In the genomic region with DNA sequence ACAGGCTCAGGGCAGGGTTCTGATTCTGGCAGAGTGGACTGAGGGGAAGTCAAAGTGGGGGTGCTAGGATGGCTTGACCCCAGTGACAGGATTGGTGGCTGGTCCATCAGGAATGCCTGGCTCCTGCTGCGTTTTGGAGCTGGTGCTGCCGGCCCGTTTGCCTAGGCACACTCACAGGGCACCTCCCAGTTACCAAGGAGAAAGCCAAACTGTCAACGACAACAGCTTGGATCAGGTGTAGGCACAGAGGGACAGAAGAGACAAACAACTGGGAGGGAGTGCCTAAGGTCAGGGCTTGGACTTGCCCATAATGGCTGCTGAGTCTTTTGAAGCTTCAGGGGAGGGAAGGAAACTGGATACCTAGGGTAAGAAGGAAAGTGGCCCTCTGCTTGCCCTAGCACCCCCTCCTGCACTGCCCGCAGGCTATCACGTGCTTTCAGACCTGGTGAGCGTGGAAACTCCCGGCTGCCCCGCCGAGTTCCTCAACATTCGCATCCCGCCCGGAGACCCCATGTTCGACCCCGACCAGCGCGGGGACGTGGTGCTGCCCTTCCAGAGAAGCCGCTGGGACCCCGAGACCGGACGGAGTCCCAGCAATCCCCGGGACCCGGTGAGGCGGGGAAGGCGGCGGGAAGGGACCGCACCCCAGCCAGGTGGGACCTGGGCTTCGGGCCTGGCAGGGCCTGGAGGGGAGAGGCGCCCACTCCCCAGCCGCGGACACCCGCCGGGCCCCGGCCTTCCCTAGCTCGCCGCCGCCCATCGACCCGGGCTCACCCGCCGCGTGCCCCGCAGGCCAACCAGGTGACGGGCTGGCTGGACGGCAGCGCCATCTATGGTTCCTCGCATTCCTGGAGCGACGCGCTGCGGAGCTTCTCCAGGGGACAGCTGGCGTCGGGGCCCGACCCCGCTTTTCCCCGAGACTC, we compare ENCODE assay signal across 8 cellular contexts. TPM values are rescaled to one million over a fixed set of nuclear protein-coding genes. Genes with fewer than 3 reads are reported as not detected.
DNase-seq lines count a peak whose midpoint lies in the region; ATAC-seq lines count a peak whose summit lies in the region.

No MANE protein-coding gene starts in this region.

- H3K4me1 Mint-ChIP-seq in T-helper 2 cell treated with Interferon-gamma antibody and Interleukin-4, amounts not matched to agents 5 μg/mL and 100 μg/mL, for 36 hours (ENCODE audit: low read depth), result peaks cover 2% of the 10 kb centered on the region
- peaks cover 4% of the 10 kb centered on the region for H3K4me1 Mint-ChIP-seq in activated T-helper 2 cell treated with anti-CD3 and anti-CD28 coated beads, Interferon-gamma antibody, Interleukin-2, Interleukin-4, amounts not matched to agents 10 μg/mL and 5 μg/mL and 100 μg/mL, durations not matched to agents 14 hours and 24 hours and 36 hours (ENCODE audit: low read depth)
- peaks cover 6% of the 10 kb centered on the region in 2 donors for H3K4me1 Mint-ChIP-seq in stimulated activated naive B cell treated with anti-CD40 and anti-IgM and Interleukin-4, amounts not matched to agents 10 μg/mL and 1 μg/mL and 100 μg/mL, for 72 hours

- DNase-seq in T-helper 2 cell treated with Interferon-gamma antibody and Interleukin-4, amounts not matched to agents 5 μg/mL and 100 μg/mL, for 36 hours (ENCODE audit: low spot score), result no peak
- no peak for DNase-seq in T-helper 2 cell
- no peak for DNase-seq in activated T-helper 2 cell treated with anti-CD3 and anti-CD28 coated beads, Interferon-gamma antibody, Interleukin-2, Interleukin-4, amounts not matched to agents 10 μg/mL and 5 μg/mL and 100 μg/mL, durations not matched to agents 14 hours and 24 hours and 36 hours (ENCODE audit: low spot score)
- DNase-seq in iPS-NIHi7 (ENCODE audit: extremely low spot score), result peak; percentile 43
- DNase-seq in stimulated activated naive B cell treated with anti-CD40 and anti-IgM and Interleukin-4, amounts not matched to agents 10 μg/mL and 1 μg/mL and 100 μg/mL, for 72 hours, result no peak

- H3K36me3 Mint-ChIP-seq in T-helper 2 cell treated with Interferon-gamma antibody and Interleukin-4, amounts not matched to agents 5 μg/mL and 100 μg/mL, for 36 hours (ENCODE audit: low read depth), result no peaks in the 10 kb centered on the region
- no peaks in the 10 kb centered on the region for H3K36me3 Mint-ChIP-seq in activated T-helper 2 cell treated with anti-CD3 and anti-CD28 coated beads, Interferon-gamma antibody, Interleukin-2, Interleukin-4, amounts not matched to agents 10 μg/mL and 5 μg/mL and 100 μg/mL, durations not matched to agents 14 hours and 24 hours and 36 hours (ENCODE audit: low read depth)
- H3K36me3 Mint-ChIP-seq in stimulated activated naive B cell treated with anti-CD40 and anti-IgM and Interleukin-4, amounts not matched to agents 10 μg/mL and 1 μg/mL and 100 μg/mL, for 72 hours, result no peaks in the 10 kb centered on the region

- intact Hi-C loops in activated T-helper 2 cell treated with anti-CD3 and anti-CD28 coated beads, Interferon-gamma antibody, Interleukin-2, Interleukin-4, amounts not matched to agents 10 μg/mL and 5 μg/mL and 100 μg/mL, durations not matched to agents 14 hours and 24 hours and 36 hours (cut with micrococcal nuclease), result no loop called here

- no peaks in the 10 kb centered on the region for H3K9me3 Mint-ChIP-seq in T-helper 2 cell treated with Interferon-gamma antibody and Interleukin-4, amounts not matched to agents 5 μg/mL and 100 μg/mL, for 36 hours
- no peaks in the 10 kb centered on the region for H3K9me3 Mint-ChIP-seq in activated T-helper 2 cell treated with anti-CD3 and anti-CD28 coated beads, Interferon-gamma antibody, Interleukin-2, Interleukin-4, amounts not matched to agents 10 μg/mL and 5 μg/mL and 100 μg/mL, durations not matched to agents 14 hours and 24 hours and 36 hours
- no peaks in the 10 kb centered on the region for H3K9me3 Mint-ChIP-seq in stimulated activated naive B cell treated with anti-CD40 and anti-IgM and Interleukin-4, amounts not matched to agents 10 μg/mL and 1 μg/mL and 100 μg/mL, for 72 hours

- no peak overlapping the region for H3K27ac Mint-ChIP-seq in T-helper 2 cell treated with Interferon-gamma antibody and Interleukin-4, amounts not matched to agents 5 μg/mL and 100 μg/mL, for 36 hours
- H3K27ac Mint-ChIP-seq in activated T-helper 2 cell treated with anti-CD3 and anti-CD28 coated beads, Interferon-gamma antibody, Interleukin-2, Interleukin-4, amounts not matched to agents 10 μg/mL and 5 μg/mL and 100 μg/mL, durations not matched to agents 14 hours and 24 hours and 36 hours, result no peak overlapping the region
- H3K27ac Mint-ChIP-seq in stimulated activated naive B cell treated with anti-CD40 and anti-IgM and Interleukin-4, amounts not matched to agents 10 μg/mL and 1 μg/mL and 100 μg/mL, for 72 hours, result no peak overlapping the region

- H3K4me3 Mint-ChIP-seq in T-helper 2 cell treated with Interferon-gamma antibody and Interleukin-4, amounts not matched to agents 5 μg/mL and 100 μg/mL, for 36 hours, result peak overlapping the region; percentile 50
- H3K4me3 Mint-ChIP-seq in activated T-helper 2 cell treated with anti-CD3 and anti-CD28 coated beads, Interferon-gamma antibody, Interleukin-2, Interleukin-4, amounts not matched to agents 10 μg/mL and 5 μg/mL and 100 μg/mL, durations not matched to agents 14 hours and 24 hours and 36 hours (ENCODE audit: low read depth), result peak overlapping the region; percentile 31
- peak overlapping the region; percentile 64 for H3K4me3 Mint-ChIP-seq in stimulated activated naive B cell treated with anti-CD40 and anti-IgM and Interleukin-4, amounts not matched to agents 10 μg/mL and 1 μg/mL and 100 μg/mL, for 72 hours

- peak; percentile 44 to 53 for ATAC-seq in stimulated activated naive B cell treated with anti-CD40 and anti-IgM and Interleukin-4, amounts not matched to agents 10 μg/mL and 1 μg/mL and 100 μg/mL, for 72 hours (replicated peaks)
- ATAC-seq in HG03342 (IDR thresholded peaks at IDR 0.05; ENCODE audit: unreplicated experiment) (no peak), HG03095 (IDR thresholded peaks at IDR 0.05; ENCODE audit: unreplicated experiment) (no peak), GM21360 (IDR thresholded peaks at IDR 0.05; ENCODE audit: unreplicated experiment) (no peak)

- peaks cover 56% of the 10 kb centered on the region for H3K27me3 Mint-ChIP-seq in T-helper 2 cell treated with Interferon-gamma antibody and Interleukin-4, amounts not matched to agents 5 μg/mL and 100 μg/mL, for 36 hours (ENCODE audit: low read depth)
- H3K27me3 Mint-ChIP-seq in activated T-helper 2 cell treated with anti-CD3 and anti-CD28 coated beads, Interferon-gamma antibody, Interleukin-2, Interleukin-4, amounts not matched to agents 10 μg/mL and 5 μg/mL and 100 μg/mL, durations not matched to agents 14 hours and 24 hours and 36 hours (ENCODE audit: low read depth), result peaks cover 53% of the 10 kb centered on the region
- peaks cover 53 to 66% of the 10 kb centered on the region in 2 donors for H3K27me3 Mint-ChIP-seq in stimulated activated naive B cell treated with anti-CD40 and anti-IgM and Interleukin-4, amounts not matched to agents 10 μg/mL and 1 μg/mL and 100 μg/mL, for 72 hours

RNA-seq across cellular contexts. Expression of gene DUOX1, which starts 5.1 kb away (rescaled TPM):
- 0.37 and 0.50 TPM in 2 replicates for total RNA-seq in activated T-helper 2 cell treated with anti-CD3 and anti-CD28 coated beads, Interferon-gamma antibody, Interleukin-2, Interleukin-4, amounts not matched to agents 10 μg/mL and 5 μg/mL and 100 μg/mL, durations not matched to agents 14 hours and 24 hours and 36 hours

RNA-seq across cellular contexts. Expression of gene DUOXA1, which starts 5.3 kb away (rescaled TPM):
- 0.21 TPM in 1 of 2 replicates, not detected in the other for total RNA-seq in activated T-helper 2 cell treated with anti-CD3 and anti-CD28 coated beads, Interferon-gamma antibody, Interleukin-2, Interleukin-4, amounts not matched to agents 10 μg/mL and 5 μg/mL and 100 μg/mL, durations not matched to agents 14 hours and 24 hours and 36 hours

RNA-seq across cellular contexts. Expression of gene DUOXA2, which starts 20.8 kb away (rescaled TPM):
- total RNA-seq in activated T-helper 2 cell treated with anti-CD3 and anti-CD28 coated beads, Interferon-gamma antibody, Interleukin-2, Interleukin-4, amounts not matched to agents 10 μg/mL and 5 μg/mL and 100 μg/mL, durations not matched to agents 14 hours and 24 hours and 36 hours, result not detected in 2 replicates

RNA-seq across cellular contexts. Expression of gene DUOX2, which starts 21.0 kb away (rescaled TPM):
- total RNA-seq in activated T-helper 2 cell treated with anti-CD3 and anti-CD28 coated beads, Interferon-gamma antibody, Interleukin-2, Interleukin-4, amounts not matched to agents 10 μg/mL and 5 μg/mL and 100 μg/mL, durations not matched to agents 14 hours and 24 hours and 36 hours, result 0.02 TPM in 1 of 2 replicates, not detected in the other

RNA-seq across cellular contexts. Expression of gene SHF, which starts 52.8 kb away (rescaled TPM):
- total RNA-seq in activated T-helper 2 cell treated with anti-CD3 and anti-CD28 coated beads, Interferon-gamma antibody, Interleukin-2, Interleukin-4, amounts not matched to agents 10 μg/mL and 5 μg/mL and 100 μg/mL, durations not matched to agents 14 hours and 24 hours and 36 hours, result 16.3 and 16.4 TPM in 2 replicates

Comparison
In these comparisons a context has a peak if more than half of its experiments do, and no peak if none do; other contexts are left out.
1. ATAC-seq: peak in stimulated activated naive B cell treated with anti-CD40 and anti-IgM and Interleukin-4, amounts not matched to agents 10 μg/mL and 1 μg/mL and 100 μg/mL, for 72 hours (2 of 2); none in HG03342 (single experiment), HG03095 (single experiment) and GM21360 (single experiment).
2. Peak in every context shown above with its lines, with median percentiles within 50 percentile points of each other: H3K4me3 Mint-ChIP-seq.